In the genomic region with DNA sequence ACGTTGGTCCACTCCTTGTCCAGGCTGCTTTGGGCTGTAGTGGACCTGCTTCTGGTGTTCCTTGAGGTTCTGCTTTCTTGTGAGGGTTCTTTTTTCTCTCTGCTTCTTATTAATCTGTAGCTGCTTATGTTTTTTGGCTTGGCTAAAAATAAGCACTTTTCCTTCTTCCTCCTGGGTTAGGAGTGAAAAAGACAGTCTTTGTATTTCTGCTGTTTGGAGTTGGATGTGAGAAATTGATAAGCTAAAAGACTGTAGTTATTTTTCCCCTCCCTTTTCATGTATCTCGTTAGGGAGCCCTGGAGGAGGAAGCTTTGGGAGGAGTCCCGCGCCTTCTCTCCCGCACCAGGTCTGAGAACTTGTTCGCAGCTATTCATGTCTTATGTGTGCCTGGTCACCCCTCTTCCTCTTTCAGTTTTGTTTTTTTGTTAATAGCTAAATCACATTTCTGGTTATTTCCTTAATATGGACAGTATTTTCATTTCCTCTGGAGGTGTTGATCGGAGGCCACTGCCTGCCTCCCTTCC, we compare ENCODE assay signal across 11 cellular contexts.
DNase-seq lines count a peak whose midpoint lies in the region; ATAC-seq and TF ChIP-seq lines count a peak whose summit lies in the region.
"Had no signal": no experiment of that assay in that cellular context is flagged by ENCODE, and none has a peak within 500 bp of the region (broad histone marks: within the 10 kb centered on the region; RNA-seq: fewer than 3 reads in every experiment).

No MANE protein-coding gene starts in this region.

- no peak overlapping the region for H3K27ac ChIP-seq in CD4-positive, alpha-beta T cell (ENCODE audit: low read depth, low read length)
- peak overlapping the region; percentile 95 for H3K27ac ChIP-seq in OCI-LY7 (ENCODE audit: low read depth, low read length, poor library complexity, severe bottlenecking)

- H3K9me2 ChIP-seq in OCI-LY7 (ENCODE audit: insufficient read depth, low read length): no peaks in the 10 kb centered on the region

- no peaks in the 10 kb centered on the region for H3K36me3 Mint-ChIP-seq in CD4-positive, alpha-beta T cell (ENCODE audit: low read depth)
- H3K36me3 Mint-ChIP-seq in mesothelial cell of epicardium: no peaks in the 10 kb centered on the region

- H3K36me3 ChIP-seq in OCI-LY7 (ENCODE audit: insufficient read depth, low read length): no peaks in the 10 kb centered on the region

- no peak for ATAC-seq in CD4-positive, alpha-beta T cell (ENCODE audit: poor library complexity)
- ATAC-seq in GM21447 (IDR thresholded peaks at IDR 0.05; ENCODE audit: unreplicated experiment) (peak; percentile 27), GM18873 (IDR thresholded peaks at IDR 0.05; ENCODE audit: low FRiP score, unreplicated experiment) (no peak)

- H4K20me1 ChIP-seq in OCI-LY7 (ENCODE audit: insufficient read depth, low read length): no peaks in the 10 kb centered on the region

- H3K4me3 Mint-ChIP-seq in CD4-positive, alpha-beta T cell: no peak overlapping the region
- no peak overlapping the region for H3K4me3 Mint-ChIP-seq in mesothelial cell of epicardium

- H3K27me3 Mint-ChIP-seq in CD4-positive, alpha-beta T cell: no peaks in the 10 kb centered on the region
- H3K27me3 Mint-ChIP-seq in mesothelial cell of epicardium (ENCODE audit: low read depth): no peaks in the 10 kb centered on the region

- POLR2A ChIA-PET in CD4-positive, alpha-beta T cell (lab: Charles Lee): no interaction called here
- POLR2A ChIA-PET in OCI-LY7 (lab: Charles Lee): interaction anchor here (0.6 to 7.3 kb wide), 9 partner anchors 10 to 186 kb away, joined by 3 to 65 read pairs (median 4); no protein-coding TSS in a partner anchor

- H3K4me3 ChIP-seq in OCI-LY7 (ENCODE audit: low read depth, low read length, poor library complexity, severe bottlenecking): peak overlapping the region; percentile 44
- H3K4me3 ChIP-seq: lung had no signal

- no peaks in the 10 kb centered on the region for H3K9me3 Mint-ChIP-seq in CD4-positive, alpha-beta T cell
- no peaks in the 10 kb centered on the region for H3K9me3 Mint-ChIP-seq in mesothelial cell of epicardium

- no peaks in the 10 kb centered on the region for H3K27me3 ChIP-seq in CD4-positive, alpha-beta T cell (ENCODE audit: control insufficient read depth, insufficient read depth, low read length)

- CTCF ChIA-PET in CD4-positive, alpha-beta T cell (lab: Charles Lee): no interaction called here
- CTCF ChIA-PET in OCI-LY7 (lab: Charles Lee; ENCODE audit: unreplicated experiment): interaction anchor here (0.9 to 1.9 kb wide), 3 partner anchors 13 to 36 kb away, joined by 3 to 7 read pairs (median 4); no protein-coding TSS in a partner anchor

- H3K79me2 ChIP-seq in OCI-LY7 (ENCODE audit: insufficient read depth, low read depth, low read length): peaks cover 49% of the 10 kb centered on the region; the same call in 1 of the 2 replicates

- no peaks in the 10 kb centered on the region for H3K9me3 ChIP-seq in CD4-positive, alpha-beta T cell (ENCODE audit: control insufficient read depth, low read length)
- H3K9me3 ChIP-seq in OCI-LY7 (ENCODE audit: low read length): no peaks in the 10 kb centered on the region

- intact Hi-C loops in CD4-positive, alpha-beta T cell (cut with DNase I, micrococcal nuclease): no loop called here
- intact Hi-C loops in OCI-LY7 (cut with micrococcal nuclease; ENCODE audit: unreplicated experiment): loop anchor here (2.0 kb wide), 1 partner anchor 23 kb away; no protein-coding TSS in a partner anchor

- H3K4me1 Mint-ChIP-seq in CD4-positive, alpha-beta T cell (ENCODE audit: low read depth): peaks cover 73% of the 10 kb centered on the region
- H3K4me1 Mint-ChIP-seq in mesothelial cell of epicardium: peaks cover 23% of the 10 kb centered on the region

- no peak for DNase-seq in CD4-positive, alpha-beta T cell
- DNase-seq in OCI-LY7 (ENCODE audit: low spot score) (peak; percentile 61), mesothelial cell of epicardium (ENCODE audit: low spot score in 2 of 2, unreplicated experiment in 2 of 2) (no peak), NCI-H1417 (lab: John Stamatoyannopoulos, UW) (no peak), T-helper 9 cell (no peak), islet precursor cell (no peak)
- DNase-seq: stimulated activated CD4-positive, alpha-beta T cell treated with anti-CD3 and anti-CD28 coated beads, Interleukin-2, amount 100 ng/mL, for 24 hours; T1000 had no signal

- TSS peak; percentile 80 for BruUV-seq in OCI-LY7 (replicated peaks; lab: Mats Ljungman, UMichigan)

- peaks cover 93% of the 10 kb centered on the region for H3K4me1 ChIP-seq in OCI-LY7 (ENCODE audit: insufficient read depth, low read length, poor library complexity, severe bottlenecking)

- H3K27ac Mint-ChIP-seq in CD4-positive, alpha-beta T cell: peak overlapping the region; percentile 24
- peak overlapping the region; percentile 41 for H3K27ac Mint-ChIP-seq in mesothelial cell of epicardium

- H2AFZ ChIP-seq in OCI-LY7 (ENCODE audit: low read length): peak overlapping the region; percentile 20; the same call in 1 of the 2 replicates

- peak overlapping the region; percentile 74 for H3K4me2 ChIP-seq in OCI-LY7 (ENCODE audit: low read length)

- no peak for TF ChIP-seq CTCF in CD4-positive, alpha-beta T cell (IDR thresholded peaks at IDR 0.05)
- no peak for TF ChIP-seq CTCF in OCI-LY7 (conservative IDR thresholded peaks at IDR 0.05; ENCODE audit: low read length)
- TF ChIP-seq CTCF in mesothelial cell of epicardium (IDR thresholded peaks at IDR 0.05; ENCODE audit: unreplicated experiment): no peak
